Comparison of ENCODE assay signal across 8 cellular contexts in genomic region chr22:38842512-38843200, GRCh38. TPM values are rescaled to one million over a fixed set of nuclear protein-coding genes. Genes with fewer than 3 reads are reported as not detected.
A peak's percentile ranks its signal among the peaks of the same experiment; 100 is the strongest.
DNase-seq lines count a peak whose midpoint lies in the region; ATAC-seq and TF ChIP-seq lines count a peak whose summit lies in the region.

No MANE protein-coding gene starts in this region.

- TF ChIP-seq CTCF in 22Rv1 (IDR thresholded peaks at IDR 0.05), result no peak
- TF ChIP-seq CTCF in HFFc6 (IDR thresholded peaks at IDR 0.05), result no peak

- H3K36me3 Mint-ChIP-seq in HFFc6 (ENCODE audit: low read depth), result no peaks in the 10 kb centered on the region
- peaks cover 0 to 10% (median 0%) of the 10 kb centered on the region in 3 donors for H3K36me3 Mint-ChIP-seq in naive thymus-derived CD8-positive, alpha-beta T cell

- ATAC-seq in naive thymus-derived CD8-positive, alpha-beta T cell, result no peak
- no peak for ATAC-seq in GM21825 (IDR thresholded peaks at IDR 0.05; ENCODE audit: unreplicated experiment)
- ATAC-seq in HG02884 (IDR thresholded peaks at IDR 0.05; ENCODE audit: unreplicated experiment), result no peak

- no peaks in the 10 kb centered on the region for H3K9me3 Mint-ChIP-seq in HFFc6
- H3K9me3 Mint-ChIP-seq in naive thymus-derived CD8-positive, alpha-beta T cell, result no peaks in the 10 kb centered on the region

- H3K4me1 Mint-ChIP-seq in HFFc6 (ENCODE audit: low read depth), result peaks cover 5% of the 10 kb centered on the region; the same call in 1 of the 2 replicates
- peaks cover 19 to 32% (median 28%) of the 10 kb centered on the region in 4 donors for H3K4me1 Mint-ChIP-seq in naive thymus-derived CD8-positive, alpha-beta T cell

- peak overlapping the region; percentile 61 for H3K4me3 Mint-ChIP-seq in HFFc6
- peak overlapping the region; percentile 74 to 90 (median 85) for H3K4me3 Mint-ChIP-seq in naive thymus-derived CD8-positive, alpha-beta T cell

- POLR2A ChIA-PET in naive thymus-derived CD8-positive, alpha-beta T cell (lab: Charles Lee), result interaction anchor here (0.6 to 6.2 kb wide), 22 partner anchors 11 to 477 kb away, joined by 3 to 57 read pairs (median 4); partner anchors contain the start of genes CBX6, GTPBP1, RPL3 and SUN2

- H3K27me3 Mint-ChIP-seq in HFFc6 (ENCODE audit: insufficient read depth), result peaks cover 45% of the 10 kb centered on the region
- peaks cover 0 to 24% (median 6%) of the 10 kb centered on the region in 5 donors for H3K27me3 Mint-ChIP-seq in naive thymus-derived CD8-positive, alpha-beta T cell

- H3K27ac Mint-ChIP-seq in HFFc6, result no peak overlapping the region
- H3K27ac Mint-ChIP-seq in naive thymus-derived CD8-positive, alpha-beta T cell, result peak overlapping the region in 7 of 10 donors; percentile 5 to 85 (median 40)

- H3K27ac ChIP-seq in 22Rv1 (peak overlapping the region; percentile 75), cingulate gyrus (ENCODE audit: low read depth, low read length) (peak overlapping the region; percentile 60)

- DNase-seq in HFFc6 (no peak), AG20443 (ENCODE audit: low spot score) (no peak), middle frontal gyrus (ENCODE audit: extremely low spot score, low spot score) (no peak)
- no peak for DNase-seq in naive thymus-derived CD8-positive, alpha-beta T cell

RNA-seq across cellular contexts. Expression of gene NPTXR, which starts 1.2 kb away (rescaled TPM):
- 1 to 10 TPM; 1.4 to 5.4 (median 1.6) TPM for total RNA-seq in HFFc6 (2021; fragmentation: NEBNext Ultra II Directional; extraction: Animal tissue kit (Norgen Biotek cat#: 25700))
- total RNA-seq in naive thymus-derived CD8-positive, alpha-beta T cell, result 10 to 100 TPM; 11.3 to 12.6 TPM
- polyA plus RNA-seq in naive thymus-derived CD8-positive, alpha-beta T cell, result 1 to 10 TPM in 1 of 3 donors, under 1 TPM in 2; 0.73 to 1.1 (median 0.87) TPM

RNA-seq across cellular contexts. Expression of gene CBX6, which starts 29.4 kb away (rescaled TPM):
- 10 to 100 TPM; 72.0 to 91.5 (median 75.3) TPM for total RNA-seq in HFFc6 (2021; fragmentation: NEBNext Ultra II Directional; extraction: Animal tissue kit (Norgen Biotek cat#: 25700))
- total RNA-seq in naive thymus-derived CD8-positive, alpha-beta T cell, result 10 to 100 TPM; 66.7 TPM
- 1 to 10 TPM; 5.8 to 6.5 (median 6.4) TPM for polyA plus RNA-seq in naive thymus-derived CD8-positive, alpha-beta T cell

RNA-seq across cellular contexts. Expression of gene DNAL4, which starts 48.7 kb away (rescaled TPM):
- total RNA-seq in HFFc6 (2021; fragmentation: NEBNext Ultra II Directional; extraction: Animal tissue kit (Norgen Biotek cat#: 25700)), result 10 to 100 TPM in 2 of 6 experiments, 1 to 10 TPM in 4; 8.6 to 11.5 (median 9.8) TPM
- 10 to 100 TPM in 1 of 2 experiments, 1 to 10 TPM in 1; 9.3 to 11.5 TPM for total RNA-seq in naive thymus-derived CD8-positive, alpha-beta T cell
- 10 to 100 TPM; 11.2 to 14.7 (median 13.1) TPM for polyA plus RNA-seq in naive thymus-derived CD8-positive, alpha-beta T cell
